ENCODE assay signal across 8 cellular contexts in the genomic region with DNA sequence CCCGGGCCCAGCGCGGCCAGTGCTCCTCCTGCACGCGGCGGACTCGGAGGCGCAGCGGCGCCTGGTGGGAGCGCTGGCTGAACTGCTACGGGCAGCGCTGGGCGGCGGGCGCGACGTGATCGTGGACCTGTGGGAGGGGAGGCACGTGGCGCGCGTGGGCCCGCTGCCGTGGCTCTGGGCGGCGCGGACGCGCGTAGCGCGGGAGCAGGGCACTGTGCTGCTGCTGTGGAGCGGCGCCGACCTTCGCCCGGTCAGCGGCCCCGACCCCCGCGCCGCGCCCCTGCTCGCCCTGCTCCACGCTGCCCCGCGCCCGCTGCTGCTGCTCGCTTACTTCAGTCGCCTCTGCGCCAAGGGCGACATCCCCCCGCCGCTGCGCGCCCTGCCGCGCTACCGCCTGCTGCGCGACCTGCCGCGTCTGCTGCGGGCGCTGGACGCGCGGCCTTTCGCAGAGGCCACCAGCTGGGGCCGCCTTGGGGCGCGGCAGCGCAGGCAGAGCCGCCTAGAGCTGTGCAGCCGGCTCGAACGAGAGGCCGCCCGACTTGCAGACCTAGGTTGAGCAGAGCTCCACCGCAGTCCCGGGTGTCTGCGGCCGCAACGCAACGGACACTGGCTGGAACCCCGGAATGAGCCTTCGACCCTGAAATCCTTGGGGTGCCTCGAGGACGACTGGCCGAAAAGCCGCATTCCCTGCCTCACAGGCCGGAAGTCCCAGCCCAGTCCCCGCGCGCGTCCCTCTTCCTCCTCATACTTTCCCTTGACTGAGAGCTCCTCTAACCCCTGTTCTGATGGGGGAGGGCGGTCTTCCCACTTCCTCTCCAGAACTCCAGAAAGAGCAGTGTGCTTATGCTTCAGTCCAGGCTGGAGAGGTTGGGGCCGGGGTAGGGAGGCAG. TPM values are rescaled to one million over a fixed set of nuclear protein-coding genes. Genes with fewer than 3 reads are reported as not detected.
DNase-seq lines count a peak whose midpoint lies in the region; ATAC-seq and TF ChIP-seq lines count a peak whose summit lies in the region.

No MANE protein-coding gene starts in this region.

- H3K9me3 Mint-ChIP-seq in naive B cell, result no peaks in the 10 kb centered on the region

- H3K4me1 ChIP-seq in urinary bladder (ENCODE audit: insufficient read depth), result no peaks in the 10 kb centered on the region

- no peaks in the 10 kb centered on the region for H3K36me3 Mint-ChIP-seq in naive B cell

- H3K27me3 ChIP-seq in MG63, result no peaks in the 10 kb centered on the region

- H3K9me3 ChIP-seq in MG63, result no peaks in the 10 kb centered on the region

- TF ChIP-seq CTCF in fibroblast of mammary gland (conservative IDR thresholded peaks at IDR 0.05; ENCODE audit: control insufficient read depth, insufficient read depth, low read depth, low read length), result no peak

- peaks cover 0 to 24% (median 9%) of the 10 kb centered on the region in 3 donors for H3K27me3 Mint-ChIP-seq in naive B cell

- H3K36me3 ChIP-seq in MG63 (no peaks in the 10 kb centered on the region), urinary bladder (ENCODE audit: insufficient read depth) (no peaks in the 10 kb centered on the region)

- peak; percentile 50 to 61 for ATAC-seq in naive B cell (ENCODE audit: low read depth in 2 of 2)
- no peak for ATAC-seq in HG03342 (IDR thresholded peaks at IDR 0.05; ENCODE audit: unreplicated experiment)

- peak overlapping the region in 1 of 6 donors; percentile 86 for H3K27ac Mint-ChIP-seq in naive B cell

- H3K4me3 Mint-ChIP-seq in naive B cell, result peak overlapping the region; percentile 75 to 89 (median 84)

- under 1% methylated on average over 99 of the region's 99 CpGs for WGBS in urinary bladder

- peaks cover 9 to 25% (median 19%) of the 10 kb centered on the region in 3 donors for H3K4me1 Mint-ChIP-seq in naive B cell

- peak; percentile 73 for DNase-seq in activated effector memory CD4-positive, alpha-beta T cell treated with anti-CD3 and anti-CD28 coated beads, Interleukin-2, amount 50 U/mL, for 16 hours
- DNase-seq in activated effector memory CD4-positive, alpha-beta T cell treated with Interleukin-2 at 50 U/mL for 16 hours, result no peak
- DNase-seq in MG63 (peak; percentile 64), fibroblast of mammary gland (ENCODE audit: low read depth) (peak; percentile 65), naive B cell (no peak)
- DNase-seq in activated CD8-positive, alpha-beta memory T cell treated with anti-CD3 and anti-CD28 coated beads, Interleukin-2, amount 50 U/mL, for 4 hours, result peak; percentile 37

- peak overlapping the region; percentile 40 for H3K4me3 ChIP-seq in MG63
- H3K4me3 ChIP-seq in fibroblast of mammary gland (ENCODE audit: control insufficient read depth, low read depth, low read length), result peak overlapping the region; percentile 63
- peak overlapping the region; percentile 55 for H3K4me3 ChIP-seq in urinary bladder (ENCODE audit: low read depth, low read length)

- H3K27ac ChIP-seq in urinary bladder (ENCODE audit: low read depth), result peak overlapping the region; percentile 76

RNA-seq across cellular contexts. Expression of gene IL17RC, which starts 1.4 kb away (rescaled TPM):
- 12.1 and 14.8 TPM in 2 replicates for total RNA-seq in MG63 (2014; rRNA removed; shearing (Covaris generic); ENCODE audit: low replicate concordance)
- polyA plus RNA-seq in naive B cell (ENCODE audit: low read depth in 6 of 6) (1 to 10 TPM; 3.9 to 9.1 (median 7.6) TPM), urinary bladder (72.5 TPM)
- total RNA-seq in urinary bladder, result 24.7 TPM

RNA-seq across cellular contexts. Expression of gene IL17RE, which starts 12.8 kb away (rescaled TPM):
- 0.30 TPM in 1 of 2 replicates, not detected in the other for total RNA-seq in MG63 (2014; rRNA removed; shearing (Covaris generic); ENCODE audit: low replicate concordance)
- polyA plus RNA-seq in naive B cell (ENCODE audit: low read depth in 6 of 6), result not detected
- total RNA-seq in urinary bladder, result 1.2 TPM
- 4.3 TPM for polyA plus RNA-seq in urinary bladder

RNA-seq across cellular contexts. Expression of gene CRELD1, which starts 18.1 kb away (rescaled TPM):
- 19.1 and 22.6 TPM in 2 replicates for total RNA-seq in MG63 (2014; rRNA removed; shearing (Covaris generic); ENCODE audit: low replicate concordance)
- polyA plus RNA-seq in naive B cell (ENCODE audit: low read depth in 6 of 6) (10 to 100 TPM; 16.5 to 60.6 (median 27.5) TPM), urinary bladder (72.3 TPM)
- total RNA-seq in urinary bladder, result 22.9 TPM

RNA-seq across cellular contexts. Expression of gene JAGN1, which starts 25.1 kb away (rescaled TPM):
- total RNA-seq in MG63 (2014; rRNA removed; shearing (Covaris generic); ENCODE audit: low replicate concordance), result 21.4 and 23.1 TPM in 2 replicates
- polyA plus RNA-seq in naive B cell (ENCODE audit: low read depth in 6 of 6), result 10 to 100 TPM; 53.2 to 70.4 (median 59.7) TPM
- 12.2 TPM for total RNA-seq in urinary bladder
- 44.3 TPM for polyA plus RNA-seq in urinary bladder

RNA-seq across cellular contexts. Expression of gene CIDEC, which starts 35.4 kb away (rescaled TPM):
- not detected in 2 replicates for total RNA-seq in MG63 (2014; rRNA removed; shearing (Covaris generic); ENCODE audit: low replicate concordance)
- polyA plus RNA-seq in naive B cell (ENCODE audit: low read depth in 6 of 6), result under 1 TPM in 1 of 6 donors, not detected in 5; 0.36 TPM
- not detected for total RNA-seq in urinary bladder
- polyA plus RNA-seq in urinary bladder, result 49.2 TPM

Comparison
In these comparisons a context has a peak if more than half of its experiments do, and no peak if none do; other contexts are left out.
1. DNase-seq: peak in activated effector memory CD4-positive, alpha-beta T cell treated with anti-CD3 and anti-CD28 coated beads, Interleukin-2, amount 50 U/mL, for 16 hours (single experiment), MG63 (single experiment), activated CD8-positive, alpha-beta memory T cell treated with anti-CD3 and anti-CD28 coated beads, Interleukin-2, amount 50 U/mL, for 4 hours (single experiment) and fibroblast of mammary gland (single experiment); none in activated effector memory CD4-positive, alpha-beta T cell treated with Interleukin-2 at 50 U/mL for 16 hours (single experiment) and naive B cell (single experiment).
2. Peak in every context shown above with its lines, with median percentiles within 50 percentile points of each other: H3K4me3 ChIP-seq.